In the genomic region with DNA sequence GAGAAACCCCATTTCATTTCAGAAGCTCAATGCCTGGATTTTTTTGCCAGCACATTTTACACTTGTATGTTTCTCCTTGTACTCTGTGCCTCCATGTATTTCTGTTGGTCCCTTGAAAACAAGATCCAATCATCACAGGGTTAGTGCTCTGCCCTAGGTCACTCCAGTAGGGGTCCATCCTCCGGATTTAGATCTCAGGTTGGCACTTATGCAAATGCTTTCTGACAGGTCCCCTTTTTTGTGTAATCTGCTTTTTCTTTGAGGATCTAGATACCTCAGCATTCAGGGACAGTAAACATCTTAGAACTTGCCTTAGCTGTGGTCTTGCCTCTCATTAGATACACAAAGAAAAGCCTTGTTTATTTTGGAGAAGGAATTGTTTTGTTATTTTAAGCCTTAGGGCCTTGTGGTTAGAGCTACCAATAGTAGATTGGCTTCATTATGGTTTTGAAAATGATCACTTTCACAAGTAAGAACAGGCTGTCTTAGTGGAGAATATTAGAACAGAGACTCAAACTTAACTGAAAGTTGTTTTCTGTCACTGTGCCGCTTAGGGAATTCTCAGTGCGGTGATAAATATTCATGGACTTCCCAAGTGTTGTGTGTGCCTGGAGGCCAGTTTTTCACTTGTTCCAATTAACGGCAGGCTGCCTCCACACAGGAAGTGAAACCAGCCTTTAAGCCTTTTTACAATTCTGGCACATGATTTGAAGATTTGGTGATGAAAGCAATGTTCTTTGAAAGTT, we compare ENCODE assay signal across 1 cellular context.
A peak's percentile ranks its signal among the peaks of the same experiment; 100 is the strongest.
TF ChIP-seq lines count a peak whose summit lies in the region.

No MANE protein-coding gene starts in this region.

TF ChIP-seq in GM12878, 131 proteins besides CTCF, POLR2A, EP300 and RAD21 (continued from another document):
- peak; percentile 32; the same call in 1 of the 2 replicates for TF ChIP-seq GATAD2B (conservative IDR thresholded peaks at IDR 0.05; ENCODE audit: low read depth)
- peak; percentile 21; the same call in 1 of the 2 replicates for TF ChIP-seq MLLT1 (IDR thresholded peaks at IDR 0.05)
- no peak for TF ChIP-seq CEBPZ (IDR thresholded peaks at IDR 0.05; ENCODE audit: low read depth, low read length)
- 0 out of 2 replicates have a peak, but pooled peaks have one; percentile 61 for TF ChIP-seq ZNF687 (IDR thresholded peaks at IDR 0.05)
- peak; percentile 66; the same call in 1 of the 2 replicates for TF ChIP-seq PAX5 (IDR thresholded peaks at IDR 0.05; ENCODE audit: borderline replicate concordance, low read depth, low read length)
- TF ChIP-seq, protein P1, sequence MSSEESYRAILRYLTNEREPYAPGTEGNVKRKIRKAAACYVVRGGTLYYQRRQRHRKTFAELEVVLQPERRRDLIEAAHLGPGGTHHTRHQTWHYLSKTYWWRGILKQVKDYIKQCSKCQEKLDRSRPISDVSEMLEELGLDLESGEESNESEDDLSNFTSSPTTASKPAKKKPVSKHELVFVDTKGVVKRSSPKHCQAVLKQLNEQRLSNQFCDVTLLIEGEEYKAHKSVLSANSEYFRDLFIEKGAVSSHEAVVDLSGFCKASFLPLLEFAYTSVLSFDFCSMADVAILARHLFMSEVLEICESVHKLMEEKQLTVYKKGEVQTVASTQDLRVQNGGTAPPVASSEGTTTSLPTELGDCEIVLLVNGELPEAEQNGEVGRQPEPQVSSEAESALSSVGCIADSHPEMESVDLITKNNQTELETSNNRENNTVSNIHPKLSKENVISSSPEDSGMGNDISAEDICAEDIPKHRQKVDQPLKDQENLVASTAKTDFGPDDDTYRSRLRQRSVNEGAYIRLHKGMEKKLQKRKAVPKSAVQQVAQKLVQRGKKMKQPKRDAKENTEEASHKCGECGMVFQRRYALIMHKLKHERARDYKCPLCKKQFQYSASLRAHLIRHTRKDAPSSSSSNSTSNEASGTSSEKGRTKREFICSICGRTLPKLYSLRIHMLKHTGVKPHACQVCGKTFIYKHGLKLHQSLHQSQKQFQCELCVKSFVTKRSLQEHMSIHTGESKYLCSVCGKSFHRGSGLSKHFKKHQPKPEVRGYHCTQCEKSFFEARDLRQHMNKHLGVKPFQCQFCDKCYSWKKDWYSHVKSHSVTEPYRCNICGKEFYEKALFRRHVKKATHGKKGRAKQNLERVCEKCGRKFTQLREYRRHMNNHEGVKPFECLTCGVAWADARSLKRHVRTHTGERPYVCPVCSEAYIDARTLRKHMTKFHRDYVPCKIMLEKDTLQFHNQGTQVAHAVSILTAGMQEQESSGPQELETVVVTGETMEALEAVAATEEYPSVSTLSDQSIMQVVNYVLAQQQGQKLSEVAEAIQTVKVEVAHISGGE (CRISPR knock-in tag; IDR thresholded peaks at IDR 0.05): no peak
- TF ChIP-seq, protein P2, sequence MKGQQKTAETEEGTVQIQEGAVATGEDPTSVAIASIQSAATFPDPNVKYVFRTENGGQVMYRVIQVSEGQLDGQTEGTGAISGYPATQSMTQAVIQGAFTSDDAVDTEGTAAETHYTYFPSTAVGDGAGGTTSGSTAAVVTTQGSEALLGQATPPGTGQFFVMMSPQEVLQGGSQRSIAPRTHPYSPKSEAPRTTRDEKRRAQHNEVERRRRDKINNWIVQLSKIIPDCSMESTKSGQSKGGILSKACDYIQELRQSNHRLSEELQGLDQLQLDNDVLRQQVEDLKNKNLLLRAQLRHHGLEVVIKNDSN (IDR thresholded peaks at IDR 0.05; ENCODE audit: borderline replicate concordance, extremely low read length, insufficient read depth, low read depth, low read length): no peak
- TF ChIP-seq, protein P3, sequence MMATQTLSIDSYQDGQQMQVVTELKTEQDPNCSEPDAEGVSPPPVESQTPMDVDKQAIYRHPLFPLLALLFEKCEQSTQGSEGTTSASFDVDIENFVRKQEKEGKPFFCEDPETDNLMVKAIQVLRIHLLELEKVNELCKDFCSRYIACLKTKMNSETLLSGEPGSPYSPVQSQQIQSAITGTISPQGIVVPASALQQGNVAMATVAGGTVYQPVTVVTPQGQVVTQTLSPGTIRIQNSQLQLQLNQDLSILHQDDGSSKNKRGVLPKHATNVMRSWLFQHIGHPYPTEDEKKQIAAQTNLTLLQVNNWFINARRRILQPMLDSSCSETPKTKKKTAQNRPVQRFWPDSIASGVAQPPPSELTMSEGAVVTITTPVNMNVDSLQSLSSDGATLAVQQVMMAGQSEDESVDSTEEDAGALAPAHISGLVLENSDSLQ (IDR thresholded peaks at IDR 0.05): no peak
- TF ChIP-seq RUNX3 (IDR thresholded peaks at IDR 0.05; ENCODE audit: low read length): peak; percentile 66
- TF ChIP-seq SREBF2 (IDR thresholded peaks at IDR 0.05; ENCODE audit: low read length): no peak
- TF ChIP-seq TAF1 (IDR thresholded peaks at IDR 0.05; ENCODE audit: borderline replicate concordance, low read depth, low read length): no peak
- TF ChIP-seq IRF4 (IDR thresholded peaks at IDR 0.05; ENCODE audit: low read depth, low read length): peak; percentile 72; the same call in 1 of the 2 replicates
- peak; percentile 82 for TF ChIP-seq MEF2B (IDR thresholded peaks at IDR 0.05; ENCODE audit: partially characterized antibody, poor library complexity, severe bottlenecking)
